ENCODE assay signal across 10 cellular contexts in genomic region chr3:194296832-194297666, GRCh38. TPM values are rescaled to one million over a fixed set of nuclear protein-coding genes. Genes with fewer than 3 reads are reported as not detected.
DNase-seq lines count a peak whose midpoint lies in the region; ATAC-seq and TF ChIP-seq lines count a peak whose summit lies in the region.
"Had no signal": no experiment of that assay in that cellular context is flagged by ENCODE, and none has a peak within 500 bp of the region (broad histone marks: within the 10 kb centered on the region; RNA-seq: fewer than 3 reads in every experiment).

No MANE protein-coding gene starts in this region.

- TF ChIP-seq CTCF in esophagus muscularis mucosa (IDR thresholded peaks at IDR 0.05) (no peak), mesothelial cell of epicardium (IDR thresholded peaks at IDR 0.05; ENCODE audit: unreplicated experiment) (no peak), upper lobe of right lung (IDR thresholded peaks at IDR 0.05) (no peak)

- TF ChIP-seq POLR2A in esophagus muscularis mucosa (IDR thresholded peaks at IDR 0.05; ENCODE audit: low read depth): no peak

- H3K9me3 ChIP-seq in esophagus muscularis mucosa (no peaks in the 10 kb centered on the region), upper lobe of right lung (no peaks in the 10 kb centered on the region)
- no peaks in the 10 kb centered on the region for H3K9me3 ChIP-seq in CD8-positive, alpha-beta memory T cell (ENCODE audit: low read length)
- H3K9me3 ChIP-seq: Peyer's patch had no signal

- no peaks in the 10 kb centered on the region for H3K9me3 Mint-ChIP-seq in mesothelial cell of epicardium
- no peaks in the 10 kb centered on the region for H3K9me3 Mint-ChIP-seq in CD8-positive, alpha-beta memory T cell
- H3K9me3 Mint-ChIP-seq: activated T-helper 2 cell treated with anti-CD3 and anti-CD28 coated beads, Interferon-gamma antibody, Interleukin-2, Interleukin-4, amounts not matched to agents 10 μg/mL and 5 μg/mL and 100 μg/mL, durations not matched to agents 14 hours and 24 hours and 36 hours had no signal

- peaks cover 13 to 33% (median 29%) of the 10 kb centered on the region in 4 donors for H3K4me1 ChIP-seq in esophagus muscularis mucosa
- peaks cover 17% of the 10 kb centered on the region for H3K4me1 ChIP-seq in upper lobe of right lung
- peaks cover 5% of the 10 kb centered on the region for H3K4me1 ChIP-seq in CD8-positive, alpha-beta memory T cell (ENCODE audit: insufficient read depth, low read length)

- peaks cover 0 to 2% (median 0%) of the 10 kb centered on the region in 4 donors for H3K27me3 ChIP-seq in esophagus muscularis mucosa
- H3K27me3 ChIP-seq in upper lobe of right lung: no peaks in the 10 kb centered on the region
- H3K27me3 ChIP-seq in CD8-positive, alpha-beta memory T cell (ENCODE audit: insufficient read depth, low read length, poor library complexity, severe bottlenecking): peaks cover 5% of the 10 kb centered on the region
- H3K27me3 ChIP-seq: Peyer's patch had no signal

- WGBS in esophagus muscularis mucosa: 54% methylated on average over 39 of the region's 58 CpGs

- peaks cover 5% of the 10 kb centered on the region for H3K36me3 Mint-ChIP-seq in mesothelial cell of epicardium
- H3K36me3 Mint-ChIP-seq in CD8-positive, alpha-beta memory T cell: no peaks in the 10 kb centered on the region

- H3K4me3 Mint-ChIP-seq in mesothelial cell of epicardium: peak overlapping the region; percentile 47
- H3K4me3 Mint-ChIP-seq in CD8-positive, alpha-beta memory T cell: no peak overlapping the region

- POLR2A ChIA-PET in CD8-positive, alpha-beta memory T cell (lab: Charles Lee): no interaction called here

- intact Hi-C loops in esophagus muscularis mucosa (cut with DNase I): no loop called here
- intact Hi-C loops in upper lobe of right lung (cut with DNase I): no loop called here

- H3K36me3 ChIP-seq in esophagus muscularis mucosa (no peaks in the 10 kb centered on the region), upper lobe of right lung (no peaks in the 10 kb centered on the region)
- H3K36me3 ChIP-seq in CD8-positive, alpha-beta memory T cell (ENCODE audit: insufficient read depth, low read length): no peaks in the 10 kb centered on the region
- H3K36me3 ChIP-seq: Peyer's patch had no signal

- peak; percentile 76 for ATAC-seq in upper lobe of right lung
- no peak for ATAC-seq in HG03045 (IDR thresholded peaks at IDR 0.05; ENCODE audit: unreplicated experiment)

- no peak for TF ChIP-seq EP300 in esophagus muscularis mucosa (IDR thresholded peaks at IDR 0.05)

- peaks cover 39% of the 10 kb centered on the region for H3K4me1 Mint-ChIP-seq in mesothelial cell of epicardium
- H3K4me1 Mint-ChIP-seq in CD8-positive, alpha-beta memory T cell: peaks cover 3 to 5% (median 4%) of the 10 kb centered on the region in 3 donors

- peak overlapping the region; percentile 97 for H3K27ac Mint-ChIP-seq in mesothelial cell of epicardium
- H3K27ac Mint-ChIP-seq in CD8-positive, alpha-beta memory T cell: no peak overlapping the region
- H3K27ac Mint-ChIP-seq: activated T-helper 2 cell treated with anti-CD3 and anti-CD28 coated beads, Interferon-gamma antibody, Interleukin-2, Interleukin-4, amounts not matched to agents 10 μg/mL and 5 μg/mL and 100 μg/mL, durations not matched to agents 14 hours and 24 hours and 36 hours had no signal

- H3K27ac ChIP-seq in esophagus muscularis mucosa (replicated peaks in 1 of 4): peak overlapping the region; percentile 38 to 62 (median 54)
- peak overlapping the region; percentile 48 for H3K27ac ChIP-seq in upper lobe of right lung
- no peak overlapping the region for H3K27ac ChIP-seq in CD8-positive, alpha-beta memory T cell (ENCODE audit: low read depth, low read length)
- H3K27ac ChIP-seq: Peyer's patch had no signal

- peak; percentile 46 for DNase-seq in NCI-H69 (lab: John Stamatoyannopoulos, UW)
- no peak for DNase-seq in esophagus muscularis mucosa (ENCODE audit: extremely low spot score)
- DNase-seq in mesothelial cell of epicardium (ENCODE audit: low spot score in 2 of 2, unreplicated experiment in 2 of 2): no peak
- DNase-seq in upper lobe of right lung: peak; percentile 79
- no peak for DNase-seq in SKM-1 (lab: John Stamatoyannopoulos, UW; ENCODE audit: unreplicated experiment)
- DNase-seq in CD8-positive, alpha-beta memory T cell: no peak
- DNase-seq in cortex of kidney (lab: John Stamatoyannopoulos, UW): no peak
- DNase-seq: Peyer's patch had no signal

- H3K4me3 ChIP-seq in esophagus muscularis mucosa: peak overlapping the region; percentile 31 to 38 (median 34)
- H3K4me3 ChIP-seq in upper lobe of right lung: peak overlapping the region; percentile 32
- no peak overlapping the region for H3K4me3 ChIP-seq in CD8-positive, alpha-beta memory T cell (ENCODE audit: low read length)

- H3K27me3 Mint-ChIP-seq in mesothelial cell of epicardium (ENCODE audit: low read depth): no peaks in the 10 kb centered on the region
- H3K27me3 Mint-ChIP-seq in CD8-positive, alpha-beta memory T cell: peaks cover 10 to 23% of the 10 kb centered on the region in 2 donors

- CTCF ChIA-PET in CD8-positive, alpha-beta memory T cell (lab: Charles Lee): interaction anchor here (0.8 kb wide), 1 partner anchor 16 kb away, joined by 3 read pairs; no protein-coding TSS in a partner anchor

RNA-seq across cellular contexts. Expression of gene CPN2, which starts 54.1 kb away (rescaled TPM):
- total RNA-seq in esophagus muscularis mucosa: not detected
- total RNA-seq in mesothelial cell of epicardium: not detected in 3 replicates
- total RNA-seq in upper lobe of right lung: not detected
- total RNA-seq in CD8-positive, alpha-beta memory T cell: not detected
- polyA plus RNA-seq in CD8-positive, alpha-beta memory T cell: not detected
- total RNA-seq: activated T-helper 2 cell treated with anti-CD3 and anti-CD28 coated beads, Interferon-gamma antibody, Interleukin-2, Interleukin-4, amounts not matched to agents 10 μg/mL and 5 μg/mL and 100 μg/mL, durations not matched to agents 14 hours and 24 hours and 36 hours; Peyer's patch had no signal

Comparison
In these comparisons a context has a peak if more than half of its experiments do, and no peak if none do; other contexts are left out.
1. DNase-seq: peak in NCI-H69 (single experiment) and upper lobe of right lung (single experiment); none in esophagus muscularis mucosa (single experiment), mesothelial cell of epicardium (0 of 2), SKM-1 (single experiment), CD8-positive, alpha-beta memory T cell (0 of 5) and cortex of kidney (single experiment).